22 cellular contexts compared by ENCODE assay signal in the genomic region with DNA sequence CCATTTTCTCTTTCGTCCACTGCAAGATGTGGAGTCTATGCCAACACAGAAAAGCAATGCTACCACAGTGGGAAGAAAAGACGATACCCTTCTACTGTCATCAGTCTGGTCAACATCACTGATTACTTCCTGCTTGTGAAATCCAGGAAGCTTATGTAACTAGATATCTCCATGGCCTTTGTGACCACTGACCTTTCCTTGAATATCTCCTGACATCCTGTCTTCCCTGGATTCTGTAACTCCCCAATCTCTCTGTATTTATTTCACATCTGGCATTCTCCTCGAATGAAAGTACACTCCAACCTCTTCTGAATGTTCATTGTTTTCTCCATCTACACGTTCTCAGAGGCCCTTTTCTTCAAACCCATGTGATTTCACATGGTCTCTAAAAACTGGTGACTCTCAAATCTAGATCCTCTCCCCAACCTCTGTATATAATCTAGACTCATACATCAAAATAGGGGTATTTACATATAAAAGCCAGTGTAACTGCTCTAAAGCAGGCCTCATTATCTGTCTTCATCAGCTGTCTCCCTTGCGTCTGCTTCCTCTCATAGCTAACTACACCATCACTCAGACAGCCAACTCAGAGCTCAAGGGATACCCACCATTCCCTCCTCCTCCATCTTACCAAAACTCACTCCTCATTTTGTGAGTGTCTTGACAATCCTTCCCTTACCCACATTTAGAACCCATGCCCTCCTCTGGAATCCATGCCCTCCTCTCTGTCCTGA.
"Had no signal": no experiment of that assay in that cellular context is flagged by ENCODE, and none has a peak within 500 bp of the region (broad histone marks: within the 10 kb centered on the region; RNA-seq: fewer than 3 reads in every experiment).

No MANE protein-coding gene starts in this region.

- H3K4me3 ChIP-seq: ascending aorta, breast epithelium, lower lobe of right lung, neural progenitor cell, transverse colon had no signal

- H2AFZ ChIP-seq: neural progenitor cell had no signal

- H3K9me3 ChIP-seq: ascending aorta, breast epithelium, lower lobe of right lung, transverse colon had no signal

- H3K27me3 ChIP-seq: ascending aorta, breast epithelium, neural progenitor cell, transverse colon had no signal

- H3K36me3 ChIP-seq: ascending aorta, breast epithelium, lower lobe of right lung, neural progenitor cell, transverse colon had no signal

- H3K4me1 Mint-ChIP-seq: activated CD4-positive, alpha-beta T cell treated with anti-CD3 and anti-CD28 coated beads, Interleukin-2, amount 10 ng/mL, durations not matched to agents 24 days and 14 days; activated naive CD8-positive, alpha-beta T cell treated with anti-CD3 and anti-CD28 coated beads, Interleukin-2, amount 50 U/mL, for 24 hours; activated T-helper 17 cell treated with anti-CD3 and anti-CD28 coated beads, Interleukin-2, amount 50 U/mL, for 72 hours; immature natural killer cell; neural progenitor cell had no signal

- DNase-seq: activated CD4-positive, alpha-beta T cell treated with anti-CD3 and anti-CD28 coated beads, Interleukin-2, amount 10 ng/mL, durations not matched to agents 24 days and 14 days; activated CD8-positive, alpha-beta T cell treated with anti-CD3 and anti-CD28 coated beads for 36 hours; activated naive CD4-positive, alpha-beta T cell treated with anti-CD3 and anti-CD28 coated beads for 36 hours; activated naive CD8-positive, alpha-beta T cell treated with anti-CD3 and anti-CD28 coated beads, Interleukin-2, amount 50 U/mL, for 24 hours; activated T-cell treated with anti-CD3 and anti-CD28 coated beads, Interleukin-2, amount 50 U/mL, for 1 hour; cortex of kidney; erythroblast; head of caudate nucleus; immature natural killer cell; kidney glomerular epithelial cell; lower lobe of right lung; stimulated activated CD4-positive, alpha-beta T cell treated with anti-CD3 and anti-CD28 coated beads, Interleukin-12 subunit alpha, Interleukin-12 subunit beta, amount 100 ng/mL, for 4 hours; stimulated activated CD4-positive, alpha-beta T cell treated with anti-CD3 and anti-CD28 coated beads, Interleukin-1b, Interleukin-23, amount 100 ng/mL, for 48 hours; T-helper 1 cell; T-helper 9 cell; transverse colon had no signal

- H3K9ac ChIP-seq: neural progenitor cell had no signal

- H3K4me2 ChIP-seq: neural progenitor cell had no signal

- H3K4me1 ChIP-seq: ascending aorta, breast epithelium, lower lobe of right lung, neural progenitor cell, transverse colon had no signal

- ATAC-seq: activated CD8-positive, alpha-beta T cell treated with anti-CD3 and anti-CD28 coated beads for 36 hours; activated naive CD8-positive, alpha-beta T cell treated with anti-CD3 and anti-CD28 coated beads, Interleukin-2, amount 50 U/mL, for 24 hours; activated T-helper 17 cell treated with anti-CD3 and anti-CD28 coated beads, Interleukin-2, amount 50 U/mL, for 72 hours; lower lobe of right lung had no signal

- H3K27me3 Mint-ChIP-seq: activated CD4-positive, alpha-beta T cell treated with anti-CD3 and anti-CD28 coated beads, Interleukin-2, amount 10 ng/mL, durations not matched to agents 24 days and 14 days; activated CD8-positive, alpha-beta T cell treated with anti-CD3 and anti-CD28 coated beads for 36 hours; activated naive CD8-positive, alpha-beta T cell treated with anti-CD3 and anti-CD28 coated beads, Interleukin-2, amount 50 U/mL, for 24 hours; activated T-helper 17 cell treated with anti-CD3 and anti-CD28 coated beads, Interleukin-2, amount 50 U/mL, for 72 hours; progenitor cell of endocrine pancreas; stimulated activated naive CD8-positive, alpha-beta T cell treated with anti-CD3 and anti-CD28 coated beads, Interleukin-15, Interleukin-2, amounts not matched to agents 100 ng/mL and 50 ng/mL, for 24 hours had no signal

- H3K27ac ChIP-seq: ascending aorta, breast epithelium, lower lobe of right lung, neural progenitor cell, transverse colon had no signal

- H3K4me3 Mint-ChIP-seq: activated CD4-positive, alpha-beta T cell treated with anti-CD3 and anti-CD28 coated beads, Interleukin-2, amount 10 ng/mL, durations not matched to agents 24 days and 14 days; activated CD8-positive, alpha-beta T cell treated with anti-CD3 and anti-CD28 coated beads for 36 hours; activated naive CD4-positive, alpha-beta T cell treated with anti-CD3 and anti-CD28 coated beads for 36 hours; activated naive CD8-positive, alpha-beta T cell treated with anti-CD3 and anti-CD28 coated beads, Interleukin-2, amount 50 U/mL, for 24 hours; activated T-helper 17 cell treated with anti-CD3 and anti-CD28 coated beads, Interleukin-2, amount 50 U/mL, for 72 hours; immature natural killer cell; neural progenitor cell; stimulated activated naive CD8-positive, alpha-beta T cell treated with anti-CD3 and anti-CD28 coated beads, Interleukin-15, Interleukin-2, amounts not matched to agents 100 ng/mL and 50 ng/mL, for 24 hours had no signal

- H3K27ac Mint-ChIP-seq: activated CD4-positive, alpha-beta T cell treated with anti-CD3 and anti-CD28 coated beads, Interleukin-2, amount 10 ng/mL, durations not matched to agents 24 days and 14 days; activated CD8-positive, alpha-beta T cell treated with anti-CD3 and anti-CD28 coated beads for 36 hours; activated naive CD4-positive, alpha-beta T cell treated with anti-CD3 and anti-CD28 coated beads for 36 hours; activated naive CD8-positive, alpha-beta T cell treated with anti-CD3 and anti-CD28 coated beads, Interleukin-2, amount 50 U/mL, for 24 hours; activated T-helper 17 cell treated with anti-CD3 and anti-CD28 coated beads, Interleukin-2, amount 50 U/mL, for 72 hours; immature natural killer cell; neural progenitor cell; progenitor cell of endocrine pancreas; stimulated activated naive CD8-positive, alpha-beta T cell treated with anti-CD3 and anti-CD28 coated beads, Interleukin-15, Interleukin-2, amounts not matched to agents 100 ng/mL and 50 ng/mL, for 24 hours had no signal

- H3K9me3 Mint-ChIP-seq: activated CD4-positive, alpha-beta T cell treated with anti-CD3 and anti-CD28 coated beads, Interleukin-2, amount 10 ng/mL, durations not matched to agents 24 days and 14 days; activated naive CD4-positive, alpha-beta T cell treated with anti-CD3 and anti-CD28 coated beads for 36 hours; activated T-helper 17 cell treated with anti-CD3 and anti-CD28 coated beads, Interleukin-2, amount 50 U/mL, for 72 hours had no signal

- H3K36me3 Mint-ChIP-seq: immature natural killer cell had no signal
